In genomic region chr1:37734629-37735591, GRCh38 we compare ENCODE assay signal across 13 cellular contexts. TPM values are rescaled to one million over a fixed set of nuclear protein-coding genes. Genes with fewer than 3 reads are reported as not detected.
DNase-seq lines count a peak whose midpoint lies in the region; ATAC-seq and TF ChIP-seq lines count a peak whose summit lies in the region.
"Had no signal": no experiment of that assay in that cellular context is flagged by ENCODE, and none has a peak within 500 bp of the region (broad histone marks: within the 10 kb centered on the region; RNA-seq: fewer than 3 reads in every experiment).

No MANE protein-coding gene starts in this region.

- ATAC-seq in left lung, result peak; percentile 58
- ATAC-seq in GM18870 (IDR thresholded peaks at IDR 0.05; ENCODE audit: unreplicated experiment), result no peak
- no peak for ATAC-seq in right lobe of liver
- ATAC-seq: body of pancreas, pancreas had no signal

- peak overlapping the region; percentile 10 for H3K4me3 Mint-ChIP-seq in dendritic cell treated with granulocyte-macrophage colony-stimulating factor and Interleukin-4, amounts not matched to agents 40 ng/mL and 50 ng/mL, for 4 days

- WGBS in right lobe of liver (ENCODE audit: insufficient coverage, low coverage, low lambda C conversion rate, missing lambda C conversion rate), result 12% methylated on average over 15 of the region's 32 CpGs

- H3K4me3 ChIP-seq in left lung (no peak overlapping the region), right lobe of liver (no peak overlapping the region)
- H3K4me3 ChIP-seq: body of pancreas, pancreas had no signal

- TF ChIP-seq CTCF in left lung (IDR thresholded peaks at IDR 0.05) (no peak), right lobe of liver (IDR thresholded peaks at IDR 0.05) (no peak)

- H3K4me1 ChIP-seq in left lung (no peaks in the 10 kb centered on the region), right lobe of liver (no peaks in the 10 kb centered on the region)

- H3K4me1 Mint-ChIP-seq in dendritic cell treated with granulocyte-macrophage colony-stimulating factor and Interleukin-4, amounts not matched to agents 40 ng/mL and 50 ng/mL, for 4 days (ENCODE audit: low read depth), result peaks cover 6% of the 10 kb centered on the region

- intact Hi-C loops in dendritic cell treated with granulocyte-macrophage colony-stimulating factor and Interleukin-4, amounts not matched to agents 40 ng/mL and 50 ng/mL, for 4 days (cut with micrococcal nuclease), result no loop called here
- intact Hi-C loops in left lung (cut with DNase I) (no loop called here), right lobe of liver (cut with DNase I) (no loop called here)

- no peak overlapping the region for H3K27ac ChIP-seq in left lung
- no peak overlapping the region for H3K27ac ChIP-seq in right lobe of liver
- H3K27ac ChIP-seq: body of pancreas, pancreas had no signal

- no peaks in the 10 kb centered on the region for H3K9me3 ChIP-seq in left lung
- no peaks in the 10 kb centered on the region for H3K9me3 ChIP-seq in right lobe of liver
- H3K9me3 ChIP-seq: body of pancreas, pancreas had no signal

- H3K27ac Mint-ChIP-seq in dendritic cell treated with granulocyte-macrophage colony-stimulating factor and Interleukin-4, amounts not matched to agents 40 ng/mL and 50 ng/mL, for 4 days, result no peak overlapping the region

- H3K36me3 Mint-ChIP-seq in dendritic cell treated with granulocyte-macrophage colony-stimulating factor and Interleukin-4, amounts not matched to agents 40 ng/mL and 50 ng/mL, for 4 days (ENCODE audit: low read depth), result no peaks in the 10 kb centered on the region

- H3K27me3 Mint-ChIP-seq in dendritic cell treated with granulocyte-macrophage colony-stimulating factor and Interleukin-4, amounts not matched to agents 40 ng/mL and 50 ng/mL, for 4 days, result peaks cover 43% of the 10 kb centered on the region

- H3K27me3 ChIP-seq in left lung, result peaks cover 7 to 48% of the 10 kb centered on the region in 2 donors
- peaks cover 0 to 5% of the 10 kb centered on the region in 2 donors for H3K27me3 ChIP-seq in right lobe of liver
- H3K27me3 ChIP-seq: body of pancreas, pancreas had no signal

- no peak for TF ChIP-seq POLR2A in right lobe of liver (IDR thresholded peaks at IDR 0.05)

- no peaks in the 10 kb centered on the region for H3K9me3 Mint-ChIP-seq in dendritic cell treated with granulocyte-macrophage colony-stimulating factor and Interleukin-4, amounts not matched to agents 40 ng/mL and 50 ng/mL, for 4 days

- H3K36me3 ChIP-seq in left lung (no peaks in the 10 kb centered on the region), right lobe of liver (no peaks in the 10 kb centered on the region)
- H3K36me3 ChIP-seq: pancreas had no signal

- peak; percentile 43 for DNase-seq in stimulated activated CD4-positive, alpha-beta T cell treated with anti-CD3 and anti-CD28 coated beads, Interleukin-15, amount 100 ng/mL, for 24 hours
- no peak for DNase-seq in stimulated activated CD4-positive, alpha-beta T cell treated with anti-CD3 and anti-CD28 coated beads, Interleukin-1b, Interleukin-23, amount 100 ng/mL, for 48 hours
- DNase-seq in left lung (no peak), cerebellum (ENCODE audit: low spot score) (no peak), NCI-H2227 (lab: John Stamatoyannopoulos, UW; ENCODE audit: unreplicated experiment) (no peak), right lobe of liver (no peak)
- DNase-seq: activated gamma-delta T cell treated with Interleukin-2 at 50 U/mL for 16 hours, body of pancreas, mesenchymal stem cell, NCI-H446 treated with DMSO at 0.1 percent for 48 hours, pancreas had no signal

RNA-seq across cellular contexts. Expression of gene EPHA10, which starts 30.0 kb away (rescaled TPM):
- 1 to 10 TPM; 2.3 to 3.2 TPM for total RNA-seq in left lung
- total RNA-seq in cerebellum, result 8.8 TPM
- under 1 TPM in 2 of 6 experiments, not detected in 4; 0.07 to 0.16 TPM for total RNA-seq in right lobe of liver

RNA-seq across cellular contexts. Expression of gene CDCA8, which starts 42.6 kb away (rescaled TPM):
- total RNA-seq in left lung (1 to 10 TPM; 3.4 to 5.8 TPM), cerebellum (3.6 TPM), right lobe of liver (1 to 10 TPM in 2 of 6 experiments, under 1 TPM in 4; 0.31 to 2.2 (median 0.76) TPM)
- total RNA-seq: body of pancreas had no signal

RNA-seq across cellular contexts. Expression of gene MANEAL, which starts 58.7 kb away (rescaled TPM):
- total RNA-seq in left lung (10 to 100 TPM in 1 of 2 donors, 1 to 10 TPM in 1; 8.6 to 11.2 TPM), cerebellum (23.2 TPM), right lobe of liver (1 to 10 TPM; 3.2 to 9.4 (median 5.4) TPM)
